In the genomic region with DNA sequence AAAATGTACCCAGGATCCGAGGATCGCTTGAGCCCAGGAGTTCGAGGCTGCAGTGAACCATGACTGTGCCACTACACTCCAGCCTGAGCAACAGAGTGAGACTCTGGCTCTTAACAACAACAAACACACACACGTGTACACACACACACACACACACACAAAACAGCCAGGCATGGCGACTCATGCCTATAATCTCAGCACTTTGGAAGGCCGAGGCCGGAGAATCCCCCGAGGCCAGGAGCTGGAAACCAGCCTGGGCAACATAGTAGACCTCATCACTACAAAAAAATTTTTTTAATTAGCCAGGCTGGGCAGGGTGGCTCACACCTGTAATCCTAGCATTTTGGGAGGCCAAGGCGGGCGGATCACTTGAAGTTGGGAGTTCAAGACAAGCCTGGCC, we compare ENCODE assay signal across 22 cellular contexts. TPM values are rescaled to one million over a fixed set of nuclear protein-coding genes. Genes with fewer than 3 reads are reported as not detected.
DNase-seq lines count a peak whose midpoint lies in the region; ATAC-seq, FAIRE-seq and TF ChIP-seq lines count a peak whose summit lies in the region.
"Had no signal": no experiment of that assay in that cellular context is flagged by ENCODE, and none has a peak within 500 bp of the region (broad histone marks: within the 10 kb centered on the region; RNA-seq: fewer than 3 reads in every experiment).

No MANE protein-coding gene starts in this region.

- no peak overlapping the region for H2AFZ ChIP-seq in Karpas-422 (ENCODE audit: low read length)

- ATAC-seq in A549 (no peak; a peak in 1 of 6 replicates), HG02678 (IDR thresholded peaks at IDR 0.05; ENCODE audit: unreplicated experiment) (no peak)
- no peak for ATAC-seq in activated T-helper 17 cell treated with anti-CD3 and anti-CD28 coated beads, Interleukin-2, amount 50 U/mL, for 72 hours (replicated peaks)
- ATAC-seq in activated T-cell treated with anti-CD3 and anti-CD28 coated beads, Interleukin-2, amount 50 U/mL, for 4 hours, result no peak
- ATAC-seq: activated CD4-positive, alpha-beta T cell treated with anti-CD3 and anti-CD28 coated beads for 36 hours; left lobe of liver; naive thymus-derived CD4-positive, alpha-beta T cell had no signal

- H3K27ac ChIP-seq in A549, result peak overlapping the region; percentile 51 to 79; a peak in 5 of 6 replicates
- H3K27ac ChIP-seq in Karpas-422 (ENCODE audit: low read length), result no peak overlapping the region
- H3K27ac ChIP-seq: adrenal gland, colonic mucosa, esophagus squamous epithelium, prostate gland had no signal

- H3K4me3 Mint-ChIP-seq in activated T-helper 17 cell treated with anti-CD3 and anti-CD28 coated beads, Interleukin-2, amount 50 U/mL, for 72 hours, result no peak overlapping the region
- no peak overlapping the region for H3K4me3 Mint-ChIP-seq in activated T-cell treated with anti-CD3 and anti-CD28 coated beads, Interleukin-2, amount 50 U/mL, for 4 hours
- H3K4me3 Mint-ChIP-seq: activated CD4-positive, alpha-beta T cell treated with anti-CD3 and anti-CD28 coated beads for 36 hours; naive thymus-derived CD4-positive, alpha-beta T cell; T-helper 1 cell treated with Interleukin-12 subunit alpha and Interleukin-12 subunit beta and Interleukin-4 antibody, amounts not matched to agents 30 μg/mL and 1 μg/mL, for 36 hours had no signal

- H3K4me2 ChIP-seq in A549 (no peak overlapping the region; the same call in 2 of the 3 replicates), Karpas-422 (ENCODE audit: low read depth, low read length, poor library complexity, severe bottlenecking) (peak overlapping the region; percentile 72)

- H3K27me3 ChIP-seq in Karpas-422 (ENCODE audit: low read length), result no peaks in the 10 kb centered on the region
- H3K27me3 ChIP-seq: adrenal gland, colonic mucosa had no signal

- TF ChIP-seq POLR2A in A549 (IDR thresholded peaks at IDR 0.05; ENCODE audit: low read length), result no peak

- POLR2A ChIA-PET in A549 (lab: Yijun Ruan, JAX), result interaction anchor here (1.2 to 1.4 kb wide), 3 partner anchors 24 to 241 kb away, joined by 3 to 4 read pairs (median 3); no protein-coding TSS in a partner anchor

- peaks cover 19% of the 10 kb centered on the region for H3K4me1 ChIP-seq in A549
- H3K4me1 ChIP-seq in Karpas-422 (ENCODE audit: low read length), result peaks cover 15% of the 10 kb centered on the region
- H3K4me1 ChIP-seq: adrenal gland, colonic mucosa, prostate gland had no signal

- H3K9me3 Mint-ChIP-seq in activated T-helper 17 cell treated with anti-CD3 and anti-CD28 coated beads, Interleukin-2, amount 50 U/mL, for 72 hours, result no peaks in the 10 kb centered on the region
- no peaks in the 10 kb centered on the region for H3K9me3 Mint-ChIP-seq in activated T-cell treated with anti-CD3 and anti-CD28 coated beads, Interleukin-2, amount 50 U/mL, for 4 hours
- H3K9me3 Mint-ChIP-seq: T-helper 1 cell treated with Interleukin-12 subunit alpha and Interleukin-12 subunit beta and Interleukin-4 antibody, amounts not matched to agents 30 μg/mL and 1 μg/mL, for 36 hours had no signal

- no peaks in the 10 kb centered on the region for H3K36me3 ChIP-seq in Karpas-422 (ENCODE audit: insufficient read depth, low read length)
- H3K36me3 ChIP-seq: adrenal gland, colonic mucosa, esophagus squamous epithelium, prostate gland had no signal

- no peaks in the 10 kb centered on the region for H3K79me2 ChIP-seq in Karpas-422 (ENCODE audit: low read length)

- H3K36me3 Mint-ChIP-seq in activated T-helper 17 cell treated with anti-CD3 and anti-CD28 coated beads, Interleukin-2, amount 50 U/mL, for 72 hours (ENCODE audit: low read depth), result no peaks in the 10 kb centered on the region
- H3K36me3 Mint-ChIP-seq in activated T-cell treated with anti-CD3 and anti-CD28 coated beads, Interleukin-2, amount 50 U/mL, for 4 hours (ENCODE audit: insufficient read depth), result no peaks in the 10 kb centered on the region

- CTCF ChIA-PET in A549 (lab: Yijun Ruan, JAX), result interaction anchor here (0.6 to 6.6 kb wide), 3 partner anchors 10 to 241 kb away, joined by 3 to 85 read pairs (median 3); no protein-coding TSS in a partner anchor

- DNase-seq in A549 (ENCODE audit: low read depth in 1 of 2, low spot score in 1 of 2) (no peak), Karpas-422 (no peak), iris pigment epithelial cell (ENCODE audit: low read depth) (peak; percentile 21), activated gamma-delta T cell treated with Interleukin-2 at 50 U/mL for 16 hours (no peak), posterior vena cava (ENCODE audit: low spot score) (no peak)
- DNase-seq in activated T-cell treated with anti-CD3 and anti-CD28 coated beads, Interleukin-2, amount 50 U/mL, for 4 hours, result no peak
- DNase-seq: activated CD4-positive, alpha-beta T cell treated with anti-CD3 and anti-CD28 coated beads for 36 hours; Calu3; colonic mucosa; esophagus squamous epithelium; hypothalamus; naive thymus-derived CD4-positive, alpha-beta T cell; RPMI8226; stimulated activated CD4-positive, alpha-beta T cell treated with anti-CD3 and anti-CD28 coated beads, Interleukin-15, amount 100 ng/mL, for 24 hours had no signal

- H3K9ac ChIP-seq in Karpas-422 (ENCODE audit: low read length), result no peak overlapping the region

- H3K4me3 ChIP-seq in A549 (no peak overlapping the region), Karpas-422 (ENCODE audit: low read length) (peak overlapping the region; percentile 45)
- H3K4me3 ChIP-seq: adrenal gland, colonic mucosa, esophagus squamous epithelium, prostate gland had no signal

- FAIRE-seq in A549 (lab: Jason Lieb, UNC), result no peak
- FAIRE-seq: A204.1, GM19239 had no signal

- H4K20me1 ChIP-seq in Karpas-422 (ENCODE audit: insufficient read depth, low read depth, low read length), result no peaks in the 10 kb centered on the region; the same call in 1 of the 2 replicates

- no peak for TF ChIP-seq CTCF in A549 (IDR thresholded peaks at IDR 0.05)

- no peaks in the 10 kb centered on the region for H3K9me2 ChIP-seq in Karpas-422 (replicated peaks; ENCODE audit: insufficient read depth, low read length)

- peak overlapping the region; percentile 0 for H3K27ac Mint-ChIP-seq in activated T-helper 17 cell treated with anti-CD3 and anti-CD28 coated beads, Interleukin-2, amount 50 U/mL, for 72 hours
- H3K27ac Mint-ChIP-seq: activated CD4-positive, alpha-beta T cell treated with anti-CD3 and anti-CD28 coated beads for 36 hours; T-helper 1 cell treated with Interleukin-12 subunit alpha and Interleukin-12 subunit beta and Interleukin-4 antibody, amounts not matched to agents 30 μg/mL and 1 μg/mL, for 36 hours had no signal

- no peaks in the 10 kb centered on the region for H3K4me1 Mint-ChIP-seq in activated T-helper 17 cell treated with anti-CD3 and anti-CD28 coated beads, Interleukin-2, amount 50 U/mL, for 72 hours
- H3K4me1 Mint-ChIP-seq in activated T-cell treated with anti-CD3 and anti-CD28 coated beads, Interleukin-2, amount 50 U/mL, for 4 hours (ENCODE audit: low read depth), result no peaks in the 10 kb centered on the region
- H3K4me1 Mint-ChIP-seq: activated CD4-positive, alpha-beta T cell treated with anti-CD3 and anti-CD28 coated beads for 36 hours had no signal

- TF ChIP-seq EP300 in A549 (IDR thresholded peaks at IDR 0.05), result no peak

- H3K27me3 Mint-ChIP-seq in activated T-helper 17 cell treated with anti-CD3 and anti-CD28 coated beads, Interleukin-2, amount 50 U/mL, for 72 hours, result no peaks in the 10 kb centered on the region
- peaks cover 5% of the 10 kb centered on the region for H3K27me3 Mint-ChIP-seq in activated T-cell treated with anti-CD3 and anti-CD28 coated beads, Interleukin-2, amount 50 U/mL, for 4 hours (ENCODE audit: low read depth)

- H3K9me3 ChIP-seq in A549, result no peaks in the 10 kb centered on the region
- no peaks in the 10 kb centered on the region for H3K9me3 ChIP-seq in Karpas-422 (ENCODE audit: low read length)
- H3K9me3 ChIP-seq: adrenal gland, colonic mucosa, esophagus squamous epithelium, prostate gland had no signal

- no peak for TF ChIP-seq RAD21 in A549 (conservative IDR thresholded peaks at IDR 0.05 in 1 of 2, IDR thresholded peaks at IDR 0.05 in 1 of 2)

- WGBS in A549 (ENCODE audit: missing lambda C conversion rate), result 93% methylated on average over 10 of the region's 10 CpGs

- intact Hi-C loops in posterior vena cava (cut with DNase I), result no loop called here

TF ChIP-seq in A549, 52 proteins besides CTCF, POLR2A, EP300 and RAD21 (continues in another document):
- no peak for TF ChIP-seq FOSL2 (IDR thresholded peaks at IDR 0.05)
- no peak for TF ChIP-seq FOSL2 (CRISPR knock-in tag; IDR thresholded peaks at IDR 0.05)
- no peak for TF ChIP-seq JUNB (IDR thresholded peaks at IDR 0.05)
- TF ChIP-seq HMGXB4 (CRISPR knock-in tag; IDR thresholded peaks at IDR 0.05; ENCODE audit: borderline replicate concordance), result no peak
- TF ChIP-seq, protein P1, sequence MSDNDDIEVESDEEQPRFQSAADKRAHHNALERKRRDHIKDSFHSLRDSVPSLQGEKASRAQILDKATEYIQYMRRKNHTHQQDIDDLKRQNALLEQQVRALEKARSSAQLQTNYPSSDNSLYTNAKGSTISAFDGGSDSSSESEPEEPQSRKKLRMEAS (IDR thresholded peaks at IDR 0.05), result no peak
- TF ChIP-seq RCOR1 (IDR thresholded peaks at IDR 0.05; ENCODE audit: low read depth, low read length), result no peak
- no peak for TF ChIP-seq HOXA7 (CRISPR knock-in tag; IDR thresholded peaks at IDR 0.05)
- no peak for TF ChIP-seq TP53 (CRISPR knock-in tag; IDR thresholded peaks at IDR 0.05)

RNA-seq across cellular contexts. Expression of gene ARFGEF2, which starts 23.3 kb away (rescaled TPM):
- polyA plus RNA-seq in A549 (2011; rRNA removed), result 24.3 and 27.8 TPM in 2 replicates
- 5.5 and 7.3 TPM in 2 replicates for polyA plus RNA-seq in A549 (2012; cell fraction: cytosol; rRNA removed)
- polyA plus RNA-seq in A549 (2012; cell fraction: nucleus; rRNA removed), result 6.3 and 9.9 TPM in 2 replicates
- polyA plus RNA-seq in A549 (2017; fragmentation: RNase III; extraction: RNeasy Plus Mini Kit Qiagen cat#74134 plus additional on column Dnase treatment), result 11.9 to 13.6 TPM (median 12.3 TPM) in 3 replicates
- polyA minus RNA-seq in A549 (2011; rRNA and poly(A)+ RNA removed), result 46.3 and 49.3 TPM in 2 replicates
- total RNA-seq in Karpas-422 (2014; rRNA removed; shearing (Covaris generic); ENCODE audit: low replicate concordance), result 28.7 and 37.9 TPM in 2 replicates
- total RNA-seq in activated T-helper 17 cell treated with anti-CD3 and anti-CD28 coated beads, Interleukin-2, amount 50 U/mL, for 72 hours, result 10 to 100 TPM; 22.9 to 32.0 TPM
- 10 to 100 TPM; 23.2 to 27.5 TPM for total RNA-seq in posterior vena cava
- 10 to 100 TPM; 27.8 to 31.6 (median 28.3) TPM for total RNA-seq in activated T-cell treated with anti-CD3 and anti-CD28 coated beads, Interleukin-2, amount 50 U/mL, for 4 hours
